ENCODE assay signal across 14 cellular contexts in the genomic region with DNA sequence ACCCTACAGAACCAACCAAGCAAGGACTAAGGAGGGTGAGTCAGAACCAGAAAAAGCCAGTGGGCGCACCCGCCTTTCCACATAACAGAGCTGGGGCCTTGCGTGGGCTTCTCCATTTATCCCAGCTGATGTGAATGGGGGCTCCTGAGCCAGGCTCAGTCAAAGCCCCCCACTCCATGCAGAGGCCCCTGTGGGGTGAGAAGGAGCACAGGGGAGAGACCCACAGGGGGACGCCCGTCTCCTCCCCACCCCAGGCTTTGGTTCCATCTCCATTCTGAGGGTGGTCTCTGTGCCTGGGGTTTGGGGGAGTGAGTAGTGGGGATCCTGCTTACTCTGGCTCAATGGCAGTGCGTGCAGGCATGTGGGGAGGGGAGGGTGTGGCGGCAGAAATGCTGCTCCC.
DNase-seq lines count a peak whose midpoint lies in the region; ATAC-seq and TF ChIP-seq lines count a peak whose summit lies in the region.
"Had no signal": no experiment of that assay in that cellular context is flagged by ENCODE, and none has a peak within 500 bp of the region (broad histone marks: within the 10 kb centered on the region; RNA-seq: fewer than 3 reads in every experiment).

No MANE protein-coding gene starts in this region.

- TF ChIP-seq CTCF in RWPE2 (IDR thresholded peaks at IDR 0.05; ENCODE audit: poor library complexity, severe bottlenecking): no peak
- no peak for TF ChIP-seq CTCF in endodermal cell (conservative IDR thresholded peaks at IDR 0.05)
- no peak for TF ChIP-seq CTCF in nephron progenitor cell (IDR thresholded peaks at IDR 0.05)
- no peak for TF ChIP-seq CTCF in spleen (IDR thresholded peaks at IDR 0.05 in 8 of 11, conservative IDR thresholded peaks at IDR 0.05 in 3 of 11)
- TF ChIP-seq CTCF in CD14-positive monocyte (IDR thresholded peaks at IDR 0.05): no peak

- H3K9ac ChIP-seq in endodermal cell (ENCODE audit: extremely low read depth, low read length, poor library complexity, severe bottlenecking): no peak overlapping the region
- H3K9ac ChIP-seq: GM23248 had no signal

- intact Hi-C loops in spleen (cut with DNase I; ENCODE audit: low total_unique reads) (no loop called here), CD14-positive monocyte (cut with micrococcal nuclease) (loop anchor here in 1 of 2 donors (10.0 kb wide), 1 partner anchor 204 kb away; no protein-coding TSS in a partner anchor)

- no peaks in the 10 kb centered on the region for H3K9me3 ChIP-seq in RWPE2 (ENCODE audit: severe bottlenecking)
- no peaks in the 10 kb centered on the region for H3K9me3 ChIP-seq in endodermal cell (ENCODE audit: control insufficient read depth, low read length)
- peaks cover 0 to 6% (median 0%) of the 10 kb centered on the region in 8 donors for H3K9me3 ChIP-seq in spleen

- 94 to 100% methylated on average over 2 to 7 of the region's 7 CpGs for WGBS in endodermal cell (ENCODE audit: insufficient coverage in 1 of 2, insufficient read length in 1 of 2), 2 experiments
- 88 to 96% (median 91%) methylated on average over 6 to 7 of the region's 7 CpGs for WGBS in spleen, 5 donors

- no peak overlapping the region for H3K4me3 ChIP-seq in RWPE2 (ENCODE audit: severe bottlenecking)
- H3K4me3 ChIP-seq in endodermal cell (ENCODE audit: low read length): no peak overlapping the region
- no peak overlapping the region for H3K4me3 ChIP-seq in spleen
- H3K4me3 ChIP-seq: GM12878, GM23248 had no signal

- H3K27ac ChIP-seq in RWPE2 (ENCODE audit: poor library complexity, severe bottlenecking): no peak overlapping the region
- no peak overlapping the region for H3K27ac ChIP-seq in endodermal cell (ENCODE audit: low read depth, low read length)
- H3K27ac ChIP-seq in spleen: no peak overlapping the region
- H3K27ac ChIP-seq: GM23248 had no signal

- H3K4me1 ChIP-seq in RWPE2 (ENCODE audit: insufficient read depth, poor library complexity, severe bottlenecking) (no peaks in the 10 kb centered on the region), endodermal cell (ENCODE audit: control insufficient read depth, insufficient read depth, low read length) (peaks cover 3% of the 10 kb centered on the region), spleen (no peaks in the 10 kb centered on the region)

- no peak for ATAC-seq in RWPE2 (ENCODE audit: low read depth)
- ATAC-seq in HG03565 (IDR thresholded peaks at IDR 0.05; ENCODE audit: unreplicated experiment): no peak
- ATAC-seq: GM12878 had no signal

- H3K36me3 ChIP-seq in RWPE2 (ENCODE audit: low read depth) (no peaks in the 10 kb centered on the region), endodermal cell (ENCODE audit: control insufficient read depth, insufficient read depth, low read length) (no peaks in the 10 kb centered on the region), spleen (no peaks in the 10 kb centered on the region)

- peak; percentile 29 for DNase-seq in RWPE2 (ENCODE audit: low spot score)
- peak; percentile 33 for DNase-seq in endodermal cell
- DNase-seq in nephron progenitor cell: no peak
- peak; percentile 52 for DNase-seq in spleen
- no peak for DNase-seq in CD14-positive monocyte (ENCODE audit: low spot score)
- DNase-seq in NCI-H1694 treated with DMSO at 0.1 percent for 48 hours (lab: John Stamatoyannopoulos, UW): no peak
- DNase-seq: C1 segment of cervical spinal cord; CD4-positive, alpha-beta memory T cell; DMS79; GM23248; H7 had no signal

- no peak for TF ChIP-seq POLR2A in spleen (IDR thresholded peaks at IDR 0.05)

- H3K27me3 ChIP-seq in RWPE2 (ENCODE audit: insufficient read depth, poor library complexity, severe bottlenecking): no peaks in the 10 kb centered on the region
- no peaks in the 10 kb centered on the region for H3K27me3 ChIP-seq in endodermal cell (ENCODE audit: control insufficient read depth, insufficient read depth, low read length, poor library complexity, severe bottlenecking)
- H3K27me3 ChIP-seq in spleen (replicated peaks in 1 of 7): peaks cover 0 to 14% (median 0%) of the 10 kb centered on the region in 7 donors

- H3K4me1 Mint-ChIP-seq in endodermal cell (peaks cover 7% of the 10 kb centered on the region), nephron progenitor cell (peaks cover 37% of the 10 kb centered on the region), CD14-positive monocyte (no peaks in the 10 kb centered on the region)
- H3K4me1 Mint-ChIP-seq: B cell; CD4-positive, alpha-beta memory T cell had no signal

- H3K9me3 Mint-ChIP-seq in endodermal cell (no peaks in the 10 kb centered on the region), nephron progenitor cell (peaks cover 15% of the 10 kb centered on the region), CD14-positive monocyte (peaks cover 0 to 4% (median 0%) of the 10 kb centered on the region in 7 donors)

- H3K36me3 Mint-ChIP-seq in endodermal cell (ENCODE audit: low read depth) (no peaks in the 10 kb centered on the region), nephron progenitor cell (ENCODE audit: low read depth) (peaks cover 5% of the 10 kb centered on the region), CD14-positive monocyte (no peaks in the 10 kb centered on the region)
- H3K36me3 Mint-ChIP-seq: CD4-positive, alpha-beta memory T cell had no signal

- peaks cover 6% of the 10 kb centered on the region for H3K27me3 Mint-ChIP-seq in endodermal cell (ENCODE audit: insufficient read depth)
- peaks cover 17% of the 10 kb centered on the region for H3K27me3 Mint-ChIP-seq in nephron progenitor cell (ENCODE audit: low read depth, poor library complexity)
- H3K27me3 Mint-ChIP-seq in CD14-positive monocyte (ENCODE audit: low read depth in 3 of 3): peaks cover 0 to 3% (median 1%) of the 10 kb centered on the region in 3 donors

- H3K27ac Mint-ChIP-seq in endodermal cell: no peak overlapping the region
- H3K27ac Mint-ChIP-seq in nephron progenitor cell: peak overlapping the region; percentile 95
- H3K27ac Mint-ChIP-seq in CD14-positive monocyte: no peak overlapping the region
- H3K27ac Mint-ChIP-seq: B cell had no signal

- no peak overlapping the region for H3K4me3 Mint-ChIP-seq in endodermal cell
- H3K4me3 Mint-ChIP-seq in nephron progenitor cell: peak overlapping the region; percentile 35
- no peak overlapping the region for H3K4me3 Mint-ChIP-seq in CD14-positive monocyte
- H3K4me3 Mint-ChIP-seq: B cell; CD4-positive, alpha-beta memory T cell had no signal

Comparison
In these comparisons a context has a peak if more than half of its experiments do, and no peak if none do; other contexts are left out.
1. DNase-seq: peak in RWPE2 (single experiment), endodermal cell (single experiment) and spleen (single experiment); none in nephron progenitor cell (single experiment), CD14-positive monocyte (single experiment) and NCI-H1694 treated with DMSO at 0.1 percent for 48 hours (single experiment).